10 cellular contexts compared by ENCODE assay signal in the genomic region with DNA sequence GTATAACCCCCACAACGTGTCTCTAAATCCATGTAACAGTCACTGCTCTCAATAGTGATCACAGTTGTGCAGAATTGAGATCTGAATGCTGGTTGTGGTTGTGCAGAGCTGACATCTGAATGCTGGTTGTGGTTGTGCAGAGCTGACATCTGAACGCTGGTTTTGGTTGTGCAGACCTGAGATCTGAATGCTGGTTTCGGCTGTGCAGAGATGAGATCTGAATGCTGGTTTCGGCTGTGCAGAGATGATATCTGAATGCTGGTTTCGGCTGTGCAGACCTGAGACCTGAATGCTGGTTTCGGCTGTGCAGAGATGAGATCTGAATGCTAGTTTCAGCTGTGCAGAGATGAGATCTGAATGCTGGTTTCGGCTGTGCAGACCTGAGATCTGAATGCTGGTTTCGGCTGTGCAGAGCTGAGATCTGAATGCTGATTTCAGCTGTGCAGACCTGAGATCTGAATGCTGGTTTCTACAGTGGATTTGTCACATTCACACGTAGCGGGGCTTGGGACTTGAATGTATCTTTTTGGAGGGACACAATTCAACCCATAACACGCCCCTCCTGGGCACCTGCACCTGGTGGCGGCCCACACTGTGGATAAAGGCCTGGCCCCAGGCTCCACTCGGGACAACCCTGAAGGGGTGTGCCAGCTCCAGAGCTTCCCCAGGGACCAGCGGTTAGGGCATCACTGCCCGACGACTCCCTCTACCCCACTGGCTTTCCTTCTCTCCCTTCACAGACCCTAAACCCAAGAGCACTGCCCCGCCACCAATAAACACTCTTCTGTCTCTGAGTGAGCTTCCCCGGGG. TPM values are rescaled to one million over a fixed set of nuclear protein-coding genes. Genes with fewer than 3 reads are reported as not detected.
A peak's percentile ranks its signal among the peaks of the same experiment; 100 is the strongest.
DNase-seq lines count a peak whose midpoint lies in the region; ATAC-seq, FAIRE-seq and TF ChIP-seq lines count a peak whose summit lies in the region.
"Had no signal": no experiment of that assay in that cellular context is flagged by ENCODE, and none has a peak within 500 bp of the region (broad histone marks: within the 10 kb centered on the region; RNA-seq: fewer than 3 reads in every experiment).

No MANE protein-coding gene starts in this region.

- H3K27me3 Mint-ChIP-seq in activated T-helper 1 cell treated with anti-CD3 and anti-CD28 coated beads, Interleukin-12 subunit alpha, Interleukin-12 subunit beta, Interleukin-2, Interleukin-4 antibody, amounts not matched to agents 30 ng/mL and 10 ng/mL and 1 ng/mL, durations not matched to agents 14 hours and 24 hours and 36 hours (ENCODE audit: insufficient read depth), result peaks cover 15% of the 10 kb centered on the region
- H3K27me3 Mint-ChIP-seq in naive thymus-derived CD8-positive, alpha-beta T cell, result peaks cover 0 to 13% (median 0%) of the 10 kb centered on the region in 5 donors

- DNase-seq in GM12892 (ENCODE audit: insufficient read length), result no peak
- DNase-seq in activated T-helper 1 cell treated with anti-CD3 and anti-CD28 coated beads, Interleukin-12 subunit alpha, Interleukin-12 subunit beta, Interleukin-2, Interleukin-4 antibody, amounts not matched to agents 30 ng/mL and 10 ng/mL and 1 ng/mL, durations not matched to agents 14 hours and 24 hours and 36 hours (ENCODE audit: low spot score), result peak; percentile 29
- DNase-seq in stimulated activated CD4-positive, alpha-beta T cell treated with anti-CD3 and anti-CD28 coated beads, Interleukin-12 subunit alpha, Interleukin-12 subunit beta, amount 100 ng/mL, for 24 hours (ENCODE audit: low read depth in 2 of 2), result peak; percentile 5 to 28
- no peak for DNase-seq in HAP-1 (ENCODE audit: low spot score in 2 of 2)
- no peak for DNase-seq in naive thymus-derived CD8-positive, alpha-beta T cell
- no peak for DNase-seq in pancreas
- DNase-seq: Calu3 had no signal

- H3K27me3 ChIP-seq in HAP-1 (ENCODE audit: low read depth) (no peaks in the 10 kb centered on the region), pancreas (no peaks in the 10 kb centered on the region)

- H3K27ac ChIP-seq in pancreas, result no peak overlapping the region

- peak overlapping the region; percentile 43 for H3K27ac Mint-ChIP-seq in activated T-helper 1 cell treated with anti-CD3 and anti-CD28 coated beads, Interleukin-12 subunit alpha, Interleukin-12 subunit beta, Interleukin-2, Interleukin-4 antibody, amounts not matched to agents 30 ng/mL and 10 ng/mL and 1 ng/mL, durations not matched to agents 14 hours and 24 hours and 36 hours
- peak overlapping the region in 3 of 10 donors; percentile 35 to 54 (median 48) for H3K27ac Mint-ChIP-seq in naive thymus-derived CD8-positive, alpha-beta T cell
- H3K27ac Mint-ChIP-seq: IgD-negative memory B cell had no signal

- no peaks in the 10 kb centered on the region for H3K36me3 Mint-ChIP-seq in activated T-helper 1 cell treated with anti-CD3 and anti-CD28 coated beads, Interleukin-12 subunit alpha, Interleukin-12 subunit beta, Interleukin-2, Interleukin-4 antibody, amounts not matched to agents 30 ng/mL and 10 ng/mL and 1 ng/mL, durations not matched to agents 14 hours and 24 hours and 36 hours (ENCODE audit: low read depth)
- no peaks in the 10 kb centered on the region for H3K36me3 Mint-ChIP-seq in naive thymus-derived CD8-positive, alpha-beta T cell
- H3K36me3 Mint-ChIP-seq: IgD-negative memory B cell had no signal

- POLR2A ChIA-PET in naive thymus-derived CD8-positive, alpha-beta T cell (lab: Charles Lee), result no interaction called here

- in situ Hi-C loops in HAP-1 (cut with MboI; ENCODE audit: low sequenced_read_pairs), result no loop called here

- H3K9me3 ChIP-seq in HAP-1 (no peaks in the 10 kb centered on the region), pancreas (no peaks in the 10 kb centered on the region)

- no peak for TF ChIP-seq POLR2A in GM12892 (IDR thresholded peaks at IDR 0.05; ENCODE audit: low read depth, low read length)

- intact Hi-C loops in activated T-helper 1 cell treated with anti-CD3 and anti-CD28 coated beads, Interleukin-12 subunit alpha, Interleukin-12 subunit beta, Interleukin-2, Interleukin-4 antibody, amounts not matched to agents 30 ng/mL and 10 ng/mL and 1 ng/mL, durations not matched to agents 14 hours and 24 hours and 36 hours (cut with micrococcal nuclease), result no loop called here
- intact Hi-C loops in pancreas (cut with DNase I), result no loop called here

- WGBS in pancreas, 2 donors, result 87 to 93% methylated on average over 18 of the region's 18 CpGs

- H3K9me3 Mint-ChIP-seq in activated T-helper 1 cell treated with anti-CD3 and anti-CD28 coated beads, Interleukin-12 subunit alpha, Interleukin-12 subunit beta, Interleukin-2, Interleukin-4 antibody, amounts not matched to agents 30 ng/mL and 10 ng/mL and 1 ng/mL, durations not matched to agents 14 hours and 24 hours and 36 hours, result no peaks in the 10 kb centered on the region
- no peaks in the 10 kb centered on the region for H3K9me3 Mint-ChIP-seq in naive thymus-derived CD8-positive, alpha-beta T cell
- H3K9me3 Mint-ChIP-seq: IgD-negative memory B cell had no signal

- peak overlapping the region; percentile 42 for H3K4me3 Mint-ChIP-seq in activated T-helper 1 cell treated with anti-CD3 and anti-CD28 coated beads, Interleukin-12 subunit alpha, Interleukin-12 subunit beta, Interleukin-2, Interleukin-4 antibody, amounts not matched to agents 30 ng/mL and 10 ng/mL and 1 ng/mL, durations not matched to agents 14 hours and 24 hours and 36 hours
- peak overlapping the region in 3 of 10 donors; percentile 2 to 80 (median 28) for H3K4me3 Mint-ChIP-seq in naive thymus-derived CD8-positive, alpha-beta T cell
- H3K4me3 Mint-ChIP-seq: IgD-negative memory B cell had no signal

- ATAC-seq in GM21515 (IDR thresholded peaks at IDR 0.05; ENCODE audit: unreplicated experiment) (peak; percentile 69), pancreas (no peak)
- ATAC-seq in naive thymus-derived CD8-positive, alpha-beta T cell, result no peak

- peaks cover 17% of the 10 kb centered on the region for H3K4me1 Mint-ChIP-seq in activated T-helper 1 cell treated with anti-CD3 and anti-CD28 coated beads, Interleukin-12 subunit alpha, Interleukin-12 subunit beta, Interleukin-2, Interleukin-4 antibody, amounts not matched to agents 30 ng/mL and 10 ng/mL and 1 ng/mL, durations not matched to agents 14 hours and 24 hours and 36 hours (ENCODE audit: low read depth)
- peaks cover 0 to 20% (median 3%) of the 10 kb centered on the region in 4 donors for H3K4me1 Mint-ChIP-seq in naive thymus-derived CD8-positive, alpha-beta T cell

- FAIRE-seq in GM12892 (lab: Jason Lieb, UNC) (peak; percentile 98), pancreas (lab: Jason Lieb, UNC) (no peak)
- FAIRE-seq: TTC549 had no signal

- H3K4me1 ChIP-seq in HAP-1 (no peaks in the 10 kb centered on the region), pancreas (no peaks in the 10 kb centered on the region)

- H3K36me3 ChIP-seq in HAP-1 (replicated peaks) (no peaks in the 10 kb centered on the region), pancreas (no peaks in the 10 kb centered on the region)

- TF ChIP-seq CTCF in pancreas (IDR thresholded peaks at IDR 0.05), result no peak

- no peak overlapping the region for H3K4me3 ChIP-seq in HAP-1
- H3K4me3 ChIP-seq in pancreas, result no peak overlapping the region

RNA-seq across cellular contexts. Expression of a gene that starts 51.1 kb away (rescaled TPM):
- 9.9 TPM for polyA plus RNA-seq in GM12892 (2012; ENCODE audit: missing spikeins)
- total RNA-seq in activated T-helper 1 cell treated with anti-CD3 and anti-CD28 coated beads, Interleukin-12 subunit alpha, Interleukin-12 subunit beta, Interleukin-2, Interleukin-4 antibody, amounts not matched to agents 30 ng/mL and 10 ng/mL and 1 ng/mL, durations not matched to agents 14 hours and 24 hours and 36 hours, result 7.2 and 7.9 TPM in 2 replicates
- total RNA-seq in naive thymus-derived CD8-positive, alpha-beta T cell, result 10 to 100 TPM; 18.2 to 19.3 TPM
- 10 to 100 TPM; 37.0 to 65.6 (median 37.1) TPM for polyA plus RNA-seq in naive thymus-derived CD8-positive, alpha-beta T cell
- 10 to 100 TPM; 13.7 to 26.5 (median 18.5) TPM for total RNA-seq in pancreas
- 10 to 100 TPM; 11.1 to 19.2 TPM for polyA plus RNA-seq in pancreas

Comparison
In these comparisons a context has a peak if more than half of its experiments do, and no peak if none do; other contexts are left out.
1. DNase-seq: peak in activated T-helper 1 cell treated with anti-CD3 and anti-CD28 coated beads, Interleukin-12 subunit alpha, Interleukin-12 subunit beta, Interleukin-2, Interleukin-4 antibody, amounts not matched to agents 30 ng/mL and 10 ng/mL and 1 ng/mL, durations not matched to agents 14 hours and 24 hours and 36 hours (single experiment) and stimulated activated CD4-positive, alpha-beta T cell treated with anti-CD3 and anti-CD28 coated beads, Interleukin-12 subunit alpha, Interleukin-12 subunit beta, amount 100 ng/mL, for 24 hours (2 of 2); none in GM12892 (single experiment), HAP-1 (0 of 2), naive thymus-derived CD8-positive, alpha-beta T cell (0 of 10) and pancreas (0 of 6).